14 cellular contexts compared by ENCODE assay signal in genomic region chr9:127629468-127630081, GRCh38. TPM values are rescaled to one million over a fixed set of nuclear protein-coding genes. Genes with fewer than 3 reads are reported as not detected.
DNase-seq lines count a peak whose midpoint lies in the region; ATAC-seq, FAIRE-seq and TF ChIP-seq lines count a peak whose summit lies in the region.
"Had no signal": no experiment of that assay in that cellular context is flagged by ENCODE, and none has a peak within 500 bp of the region (broad histone marks: within the 10 kb centered on the region; RNA-seq: fewer than 3 reads in every experiment).

No MANE protein-coding gene starts in this region.

- H3K27ac ChIP-seq in AG04450 (ENCODE audit: low read depth, low read length) (no peak overlapping the region), H1 (ENCODE audit: low read depth, low read length) (no peak overlapping the region), HepG2 (ENCODE audit: extremely low read length, insufficient read depth, low read length) (no peak overlapping the region)
- H3K27ac ChIP-seq: C4-2B, right lobe of liver had no signal

- H3K9ac ChIP-seq in H1 (replicated peaks in 1 of 4; ENCODE audit: extremely low read depth in 1 of 4, low read depth in 3 of 4, low read length in 3 of 4), result no peak overlapping the region
- no peak overlapping the region for H3K9ac ChIP-seq in HepG2 (ENCODE audit: insufficient read depth, low read depth, low read length)

- no peak overlapping the region; the same call in 1 of the 2 replicates for H3K18ac ChIP-seq in H1 (ENCODE audit: extremely low read depth, low read length)

- H3K79me1 ChIP-seq in H1 (ENCODE audit: low read depth, low read length), result 0 out of 2 replicates have a peak, but pooled peaks cover 2% of the 10 kb centered on the region

- H2BK120ac ChIP-seq in H1 (replicated peaks; ENCODE audit: low read depth, low read length), result no peak overlapping the region

- H4K20me1 ChIP-seq in H1 (replicated peaks in 1 of 2; ENCODE audit: control insufficient read depth in 1 of 2, insufficient read depth in 2 of 2, low read length in 2 of 2), result no peaks in the 10 kb centered on the region
- no peaks in the 10 kb centered on the region for H4K20me1 ChIP-seq in HepG2 (ENCODE audit: insufficient read depth, low read length)

- in situ Hi-C loops in HepG2 (cut with HindIII; ENCODE audit: extremely low pct_ligation_motif_present, low pct_unique_long_range_greater_than_20kb), result no loop called here

- H3K79me2 ChIP-seq in H1 (ENCODE audit: control insufficient read depth in 1 of 2, insufficient read depth in 2 of 2, low read length in 2 of 2) (peaks cover 0 to 9% of the 10 kb centered on the region in 2 experiments; a peak in 1 of 4 replicates), HepG2 (ENCODE audit: insufficient read depth, low read length) (no peaks in the 10 kb centered on the region)

- no peak for FAIRE-seq in H1 (lab: Jason Lieb, UNC)
- FAIRE-seq in HepG2 (lab: Jason Lieb, UNC), result no peak

- no peak overlapping the region for H3K14ac ChIP-seq in H1 (ENCODE audit: insufficient read length)

- H2BK5ac ChIP-seq in H1 (ENCODE audit: low read depth, low read length), result peak overlapping the region; percentile 48

- POLR2A ChIA-PET in AG04450 (lab: Yijun Ruan, JAX), result no interaction called here
- POLR2A ChIA-PET in H1 (lab: Charles Lee; ENCODE audit: partially characterized antibody), result interaction anchor here (0.6 to 2.1 kb wide), 2 partner anchors 13 to 164 kb away, joined by 3 to 6 read pairs; no protein-coding TSS in a partner anchor
- POLR2A ChIA-PET in HepG2 (lab: Yijun Ruan, JAX), result no interaction called here

- H4K5ac ChIP-seq in H1 (ENCODE audit: insufficient read length, low read depth, low read length), result no peak overlapping the region

- H2AFZ ChIP-seq in H1 (ENCODE audit: low read length) (no peak overlapping the region), HepG2 (ENCODE audit: low read length) (no peak overlapping the region)

- H2BK15ac ChIP-seq in H1 (ENCODE audit: low read length), result peak overlapping the region; percentile 74; the same call in 1 of the 2 replicates

- H4K91ac ChIP-seq in H1 (replicated peaks; ENCODE audit: insufficient read length, low read length), result no peak overlapping the region

- 0 out of 4 replicates have a peak overlapping the region, but pooled peaks of 1 of the 2 experiments have one; percentile 15 for H3K4me2 ChIP-seq in H1 (ENCODE audit: insufficient read depth in 1 of 2, low read depth in 2 of 2, low read length in 2 of 2)
- no peak overlapping the region for H3K4me2 ChIP-seq in HepG2 (ENCODE audit: low read depth, low read length)

- TF ChIP-seq CTCF in AG04450 (IDR thresholded peaks at IDR 0.05; ENCODE audit: low read depth, low read length) (peak; percentile 18; the same call in 1 of the 2 replicates), HFF-Myc (IDR thresholded peaks at IDR 0.05; ENCODE audit: low read depth, low read length, missing control alignments) (peak; percentile 15), H1 (IDR thresholded peaks at IDR 0.05; ENCODE audit: control extremely low read depth in 1 of 3, insufficient read depth in 1 of 3, low read depth in 1 of 3, low read length in 3 of 3) (peak; percentile 28 to 43 (median 38); a peak in 3 of 4 replicates), HepG2 (CRISPR knock-in tag; IDR thresholded peaks at IDR 0.05) (peak; percentile 25)

- H3K9me3 ChIP-seq in AG04450 (ENCODE audit: control insufficient read depth, insufficient read depth, low read length) (no peaks in the 10 kb centered on the region; the same call in 1 of the 2 replicates), H1 (ENCODE audit: insufficient read depth in 2 of 2, low read depth in 1 of 2, low read length in 1 of 2) (no peaks in the 10 kb centered on the region), HepG2 (ENCODE audit: low read length) (no peaks in the 10 kb centered on the region)
- H3K9me3 ChIP-seq: right lobe of liver, upper lobe of left lung had no signal

- DNase-seq in AG04450 (ENCODE audit: low read depth, low spot score) (no peak), HFF-Myc (ENCODE audit: extremely low read depth, low read depth) (no peak), H1 (ENCODE audit: low read depth in 1 of 2, low spot score in 2 of 2) (peak in 1 of 2 experiments; percentile 55), HepG2 (ENCODE audit: low spot score) (no peak), NCI-H2081 (lab: John Stamatoyannopoulos, UW) (no peak), posterior cingulate gyrus (no peak)
- DNase-seq: activated CD4-positive, alpha-beta T cell treated with anti-CD3 and anti-CD28 coated beads, Interleukin-2, amount 10 ng/mL, durations not matched to agents 7 days and 5 days; activated gamma-delta T cell treated with Interleukin-2 at 50 U/mL for 16 hours; effector CD4-positive, alpha-beta T cell; right lobe of liver; upper lobe of left lung had no signal

- H3K4me3 ChIP-seq in AG04450 (ENCODE audit: low read depth, low read length) (no peak overlapping the region), HFF-Myc (replicated peaks; ENCODE audit: low read depth, low read length) (no peak overlapping the region), H1 (ENCODE audit: extremely low read depth in 1 of 4, insufficient read depth in 2 of 4, low read depth in 3 of 4, low read length in 4 of 4) (no peak overlapping the region), HepG2 (replicated peaks in 1 of 3; ENCODE audit: insufficient read depth in 1 of 3, low read depth in 2 of 3, low read length in 3 of 3) (no peak overlapping the region)
- H3K4me3 ChIP-seq: right lobe of liver, upper lobe of left lung had no signal

- no peak overlapping the region for H3K23ac ChIP-seq in H1 (ENCODE audit: insufficient read length)

- H3K4ac ChIP-seq in H1 (replicated peaks; ENCODE audit: insufficient read length, low read depth, low read length), result no peak overlapping the region

- CTCF ChIA-PET in AG04450 (lab: Charles Lee) (interaction anchor here (0.6 to 1.1 kb wide), 3 partner anchors 24 to 105 kb away, joined by 3 to 4 read pairs (median 3); no protein-coding TSS in a partner anchor), H1 (lab: Charles Lee; ENCODE audit: partially characterized antibody) (interaction anchor here (0.5 to 2.0 kb wide), 8 partner anchors 9 to 580 kb away, joined by 3 to 6 read pairs (median 3); partner anchors contain the start of gene TOR2A), HepG2 (lab: Yijun Ruan, JAX; ENCODE audit: low intra/inter-chr PET ratio, low total read pairs) (no interaction called here)

- 77% methylated on average over 8 of the region's 8 CpGs; no CpG with 5 or more reads in 1 of the 2 experiments for WGBS in H1 (ENCODE audit: extremely low coverage in 1 of 2, insufficient coverage in 1 of 2, insufficient read length in 1 of 2, insufficient replicate concordance in 2 of 2, low coverage in 1 of 2, low lambda C conversion rate in 2 of 2, missing lambda C conversion rate in 1 of 2), 2 experiments
- WGBS in HepG2 (ENCODE audit: low lambda C conversion rate), result 77% methylated on average over 8 of the region's 8 CpGs

- H3K23me2 ChIP-seq in H1 (ENCODE audit: low read depth, low read length), result no peaks in the 10 kb centered on the region

- TF ChIP-seq RAD21 in H1 (IDR thresholded peaks at IDR 0.05 in 1 of 2, conservative IDR thresholded peaks at IDR 0.05 in 1 of 2; ENCODE audit: low read depth in 2 of 2, low read length in 2 of 2) (peak; percentile 22 to 31; a peak in 1 of 4 replicates), HepG2 (CRISPR knock-in tag; IDR thresholded peaks at IDR 0.05) (no peak)

- H3K56ac ChIP-seq in H1 (replicated peaks; ENCODE audit: insufficient read length, low read depth, low read length), result no peak overlapping the region

- peak; percentile 63 for ATAC-seq in HepG2
- no peak for ATAC-seq in HG03342 (IDR thresholded peaks at IDR 0.05; ENCODE audit: unreplicated experiment)
- no peak for ATAC-seq in GM19395 (IDR thresholded peaks at IDR 0.05; ENCODE audit: unreplicated experiment)

- intact Hi-C loops in HepG2 (cut with micrococcal nuclease; ENCODE audit: unreplicated experiment) (no loop called here), posterior cingulate gyrus (cut with DNase I) (no loop called here)

- H3K27me3 ChIP-seq in AG04450 (ENCODE audit: control insufficient read depth, insufficient read depth, low read length) (no peaks in the 10 kb centered on the region), H1 (replicated peaks in 1 of 4; ENCODE audit: control insufficient read depth in 3 of 4, extremely low read depth in 1 of 4, insufficient read depth in 3 of 4, low read length in 3 of 4) (no peaks in the 10 kb centered on the region), HepG2 (ENCODE audit: control insufficient read depth in 1 of 2, insufficient read depth in 2 of 2, low read length in 2 of 2) (no peaks in the 10 kb centered on the region)
- H3K27me3 ChIP-seq: right lobe of liver, upper lobe of left lung had no signal

- H2BK20ac ChIP-seq in H1 (ENCODE audit: low read length), result 0 out of 2 replicates have a peak overlapping the region, but pooled peaks have one; percentile 67

- TF ChIP-seq EP300 in H1 (IDR thresholded peaks at IDR 0.05; ENCODE audit: borderline replicate concordance in 1 of 2, low read depth in 2 of 2, low read length in 2 of 2), result no peak
- no peak for TF ChIP-seq EP300 in HepG2 (IDR thresholded peaks at IDR 0.05; ENCODE audit: low read depth in 2 of 2, low read length in 2 of 2)
- TF ChIP-seq EP300 in HepG2 (CRISPR knock-in tag; IDR thresholded peaks at IDR 0.05; ENCODE audit: borderline replicate concordance), result no peak

- TF ChIP-seq POLR2A in H1 (IDR thresholded peaks at IDR 0.05; ENCODE audit: control extremely low read depth in 1 of 2, low read depth in 2 of 2, low read length in 2 of 2) (no peak), HepG2 (IDR thresholded peaks at IDR 0.05; ENCODE audit: insufficient read depth in 1 of 2, low read depth in 2 of 2, low read length in 2 of 2) (no peak)

- H4K8ac ChIP-seq in H1 (ENCODE audit: extremely low read depth, insufficient read depth, low read length), result no peak overlapping the region

- no peak overlapping the region for H2AK5ac ChIP-seq in H1 (ENCODE audit: low read depth, low read length)

- peaks cover 12 to 19% (median 15%) of the 10 kb centered on the region in 4 experiments for H3K4me1 ChIP-seq in H1 (replicated peaks in 1 of 4; ENCODE audit: control insufficient read depth in 3 of 4, insufficient read depth in 4 of 4, low read length in 3 of 4)
- peaks cover 27% of the 10 kb centered on the region for H3K4me1 ChIP-seq in HepG2 (ENCODE audit: insufficient read depth, low read length)
- H3K4me1 ChIP-seq: right lobe of liver had no signal

- H2BK12ac ChIP-seq in H1 (ENCODE audit: low read depth, low read length), result no peak overlapping the region

- BruUV-seq in HepG2 (replicated peaks; lab: Mats Ljungman, UMichigan), result no TSS peak

- H3K36me3 ChIP-seq in H1 (ENCODE audit: control insufficient read depth in 2 of 4, insufficient read depth in 4 of 4, low read length in 3 of 4) (no peaks in the 10 kb centered on the region), HepG2 (replicated peaks in 1 of 2; ENCODE audit: control insufficient read depth in 1 of 2, insufficient read depth in 2 of 2, low read length in 2 of 2) (no peaks in the 10 kb centered on the region)
- H3K36me3 ChIP-seq: right lobe of liver, upper lobe of left lung had no signal

RNA-seq across cellular contexts. Expression of gene STXBP1, which starts 17.5 kb away (rescaled TPM):
- 19.8 and 25.0 TPM in 2 replicates for polyA plus RNA-seq in AG04450 (2011; rRNA removed)
- 28.0 and 31.6 TPM in 2 replicates for polyA minus RNA-seq in AG04450 (2011; rRNA and poly(A)+ RNA removed)
- 60.9 and 61.9 TPM in 2 replicates for total RNA-seq in H1 (2021; fragmentation: NEBNext Ultra II Directional; extraction: Animal tissue kit (Norgen Biotek cat#: 25700))
- polyA plus RNA-seq in H1 (2011; rRNA removed), result 11.5 and 19.4 TPM in 2 replicates
- 13.9 TPM for polyA plus RNA-seq in H1 (2011; cell fraction: cytosol; rRNA removed)
- 31.3 TPM for polyA plus RNA-seq in H1 (2011; cell fraction: nucleus; rRNA removed)
- polyA plus RNA-seq in H1 (2012, experiment 1 of 2), result 23.3 to 29.4 TPM (median 26.6 TPM) in 4 replicates
- polyA plus RNA-seq in H1 (2012, experiment 2 of 2), result 17.5 TPM
- 37.3 TPM for polyA plus RNA-seq in H1 (2013, experiment 1 of 2)
- polyA plus RNA-seq in H1 (2013, experiment 2 of 2), result 37.1 TPM
- 21.8 and 25.2 TPM in 2 replicates for polyA minus RNA-seq in H1 (2011; rRNA and poly(A)+ RNA removed)
- polyA minus RNA-seq in H1 (2011; cell fraction: cytosol; rRNA and poly(A)+ RNA removed), result 14.8 TPM
- polyA minus RNA-seq in H1 (2011; cell fraction: nucleus; rRNA and poly(A)+ RNA removed), result 18.2 TPM
- total RNA-seq in HepG2 (2016; rRNA removed; fragmentation: Illumina TruSeq; extraction: Trizol), result 2.9 and 4.4 TPM in 2 replicates
- total RNA-seq in HepG2 (2016; cell fraction: cytosol; rRNA removed; fragmentation: Illumina TruSeq; extraction: Trizol; ENCODE audit: low read depth), result 2.6 and 3.0 TPM in 2 replicates
- total RNA-seq in HepG2 (2016; cell fraction: insoluble cytoplasmic fraction; rRNA removed; fragmentation: Illumina TruSeq; extraction: Trizol), result 2.7 and 5.6 TPM in 2 replicates
- total RNA-seq in HepG2 (2016; cell fraction: membrane; rRNA removed; fragmentation: Illumina TruSeq; extraction: Trizol), result 3.8 and 5.2 TPM in 2 replicates
- 2.6 and 3.7 TPM in 2 replicates for total RNA-seq in HepG2 (2016; cell fraction: nucleus; rRNA removed; fragmentation: Illumina TruSeq; extraction: Trizol)
- polyA plus RNA-seq in HepG2 (2011; rRNA removed), result 2.9 and 4.1 TPM in 2 replicates
- polyA plus RNA-seq in HepG2 (2011; cell fraction: cytosol; rRNA removed), result 2.4 and 5.1 TPM in 2 replicates
- polyA plus RNA-seq in HepG2 (2011; cell fraction: nucleus; rRNA removed), result 6.7 and 8.1 TPM in 2 replicates
- 5.9 and 8.8 TPM in 2 replicates for polyA plus RNA-seq in HepG2 (2012)
- polyA plus RNA-seq in HepG2 (2016; cell fraction: cytosol; fragmentation: Illumina TruSeq; extraction: Trizol; ENCODE audit: low read depth), result 5.5 and 6.6 TPM in 2 replicates
- polyA plus RNA-seq in HepG2 (2016; cell fraction: insoluble cytoplasmic fraction; fragmentation: Illumina TruSeq; extraction: Trizol; ENCODE audit: low read depth), result 5.6 and 8.0 TPM in 2 replicates
- 6.0 and 6.1 TPM in 2 replicates for polyA plus RNA-seq in HepG2 (2016; cell fraction: membrane; fragmentation: Illumina TruSeq; extraction: Trizol; ENCODE audit: low read depth)
- polyA plus RNA-seq in HepG2 (2016; cell fraction: nucleus; fragmentation: Illumina TruSeq; extraction: Trizol; ENCODE audit: insufficient read depth, low read depth), result 8.0 and 9.7 TPM in 2 replicates
- 3.4 and 23.2 TPM in 2 replicates for polyA minus RNA-seq in HepG2 (2011; rRNA and poly(A)+ RNA removed; ENCODE audit: low replicate concordance)
- 4.3 and 8.2 TPM in 2 replicates for polyA minus RNA-seq in HepG2 (2011; cell fraction: cytosol; rRNA and poly(A)+ RNA removed)
- 3.6 and 7.6 TPM in 2 replicates for polyA minus RNA-seq in HepG2 (2011; cell fraction: nucleus; rRNA and poly(A)+ RNA removed)
